8 cellular contexts compared by ENCODE assay signal in genomic region chr18:12991839-12992216, GRCh38. TPM values are rescaled to one million over a fixed set of nuclear protein-coding genes. Genes with fewer than 3 reads are reported as not detected.
DNase-seq lines count a peak whose midpoint lies in the region; ATAC-seq and TF ChIP-seq lines count a peak whose summit lies in the region.

No MANE protein-coding gene starts in this region.

- peak overlapping the region; percentile 93 for H2AFZ ChIP-seq in GM23248

- no peaks in the 10 kb centered on the region for H3K9me2 ChIP-seq in GM23248 (ENCODE audit: insufficient read depth)

- H3K4me2 ChIP-seq in GM23248 (ENCODE audit: unreplicated experiment): peak overlapping the region; percentile 94

- H3K9ac ChIP-seq in GM23248: peak overlapping the region; percentile 83

- peak overlapping the region; percentile 93 for H3K4me3 ChIP-seq in GM23248
- peak overlapping the region; percentile 80 for H3K4me3 ChIP-seq in SJSA1
- H3K4me3 ChIP-seq in fibroblast of the aortic adventitia (ENCODE audit: low read depth, low read length): peak overlapping the region; percentile 96
- peak overlapping the region; percentile 81 to 95 (median 90) for H3K4me3 ChIP-seq in gastrocnemius medialis

- ATAC-seq in gastrocnemius medialis: no peak
- no peak for ATAC-seq in GM21786 (IDR thresholded peaks at IDR 0.05; ENCODE audit: unreplicated experiment)

- H3F3A ChIP-seq in GM23248 (ENCODE audit: insufficient read depth): peaks cover 40% of the 10 kb centered on the region

- intact Hi-C loops in gastrocnemius medialis (cut with DNase I; ENCODE audit: low total_unique reads): loop anchor here (1.0 to 5.0 kb wide), 4 partner anchors 45 to 735 kb away; partner anchors contain the start of genes AFG3L2, FAM210A and RNMT

- H3K27me3 ChIP-seq in GM23248 (replicated peaks; ENCODE audit: insufficient read depth) (no peaks in the 10 kb centered on the region), SJSA1 (replicated peaks) (no peaks in the 10 kb centered on the region), gastrocnemius medialis (no peaks in the 10 kb centered on the region)

- no peaks in the 10 kb centered on the region for H4K20me1 ChIP-seq in GM23248 (ENCODE audit: insufficient read depth)

- no peak for TF ChIP-seq CTCF in fibroblast of the aortic adventitia (IDR thresholded peaks at IDR 0.05; ENCODE audit: insufficient read depth, low read length)
- no peak for TF ChIP-seq CTCF in gastrocnemius medialis (IDR thresholded peaks at IDR 0.05 in 4 of 5, conservative IDR thresholded peaks at IDR 0.05 in 1 of 5)

- H3K27ac ChIP-seq in GM23248: peak overlapping the region; percentile 85
- peak overlapping the region; percentile 81 for H3K27ac ChIP-seq in SJSA1
- H3K27ac ChIP-seq in gastrocnemius medialis: peak overlapping the region; percentile 87 to 93 (median 92)

- H3K79me2 ChIP-seq in GM23248 (ENCODE audit: insufficient read depth): peaks cover 53% of the 10 kb centered on the region

- no peaks in the 10 kb centered on the region for H3K9me3 ChIP-seq in GM23248 (ENCODE audit: low read depth)
- no peaks in the 10 kb centered on the region for H3K9me3 ChIP-seq in SJSA1 (replicated peaks)
- no peaks in the 10 kb centered on the region for H3K9me3 ChIP-seq in gastrocnemius medialis

- in situ Hi-C loops in GM23248 (cut with MboI): no loop called here
- in situ Hi-C loops in gastrocnemius medialis (cut with MboI; ENCODE audit: low sequenced_read_pairs in 4 of 4): no loop called here

- H3K4me1 ChIP-seq in GM23248 (ENCODE audit: insufficient read depth) (peaks cover 12% of the 10 kb centered on the region), SJSA1 (replicated peaks) (peaks cover 17% of the 10 kb centered on the region), gastrocnemius medialis (peaks cover 33 to 48% of the 10 kb centered on the region in 2 donors)

- DNase-seq in GM23248 (peak; percentile 39), SJSA1 (ENCODE audit: low read depth in 1 of 2, low spot score in 2 of 2) (no peak), fibroblast of the aortic adventitia (ENCODE audit: low read depth) (no peak), gastrocnemius medialis (no peak), HK-2 (ENCODE audit: unreplicated experiment) (no peak), retina (no peak), nucleus accumbens (lab: John Stamatoyannopoulos, UW) (no peak)

- TF ChIP-seq POLR2A in gastrocnemius medialis (IDR thresholded peaks at IDR 0.05): no peak

- WGBS in GM23248 (ENCODE audit: low coverage in 1 of 2, low lambda C conversion rate in 2 of 2, missing lambda C conversion rate in 2 of 2), 2 experiments: 0 to 1% methylated on average over 8 of the region's 8 CpGs

- H3K36me3 ChIP-seq in GM23248 (ENCODE audit: low read depth): no peaks in the 10 kb centered on the region
- peaks cover 3% of the 10 kb centered on the region; the same call in 1 of the 2 replicates for H3K36me3 ChIP-seq in SJSA1
- no peaks in the 10 kb centered on the region for H3K36me3 ChIP-seq in gastrocnemius medialis

RNA-seq across cellular contexts. Expression of gene CEP192, which starts 0.7 kb away (rescaled TPM):
- 19.0 and 21.5 TPM in 2 replicates for total RNA-seq in GM23248 (2014; rRNA removed; shearing (Covaris generic))
- polyA plus RNA-seq in GM23248 (2016; fragmentation: Nextera tagmentation; extraction: Ambion mirVana): 7.4 and 7.6 TPM in 2 replicates
- 35.9 and 37.2 TPM in 2 replicates for total RNA-seq in SJSA1 (2014; rRNA removed; shearing (Covaris generic))
- 27.2 and 38.3 TPM in 2 replicates for total RNA-seq in fibroblast of the aortic adventitia (ENCODE audit: low replicate concordance)
- 1 to 10 TPM; 6.8 to 8.3 (median 7.3) TPM for total RNA-seq in gastrocnemius medialis

RNA-seq across cellular contexts. Expression of gene SEH1L, which starts 44.0 kb away (rescaled TPM):
- total RNA-seq in GM23248 (2014; rRNA removed; shearing (Covaris generic)): 30.2 and 36.5 TPM in 2 replicates
- 49.5 and 49.7 TPM in 2 replicates for polyA plus RNA-seq in GM23248 (2016; fragmentation: Nextera tagmentation; extraction: Ambion mirVana)
- 39.5 and 61.2 TPM in 2 replicates for total RNA-seq in SJSA1 (2014; rRNA removed; shearing (Covaris generic))
- total RNA-seq in fibroblast of the aortic adventitia (ENCODE audit: low replicate concordance) (52.2 and 68.8 TPM in 2 replicates), gastrocnemius medialis (10 to 100 TPM; 19.8 to 29.9 (median 28.2) TPM)
